In the genomic region with DNA sequence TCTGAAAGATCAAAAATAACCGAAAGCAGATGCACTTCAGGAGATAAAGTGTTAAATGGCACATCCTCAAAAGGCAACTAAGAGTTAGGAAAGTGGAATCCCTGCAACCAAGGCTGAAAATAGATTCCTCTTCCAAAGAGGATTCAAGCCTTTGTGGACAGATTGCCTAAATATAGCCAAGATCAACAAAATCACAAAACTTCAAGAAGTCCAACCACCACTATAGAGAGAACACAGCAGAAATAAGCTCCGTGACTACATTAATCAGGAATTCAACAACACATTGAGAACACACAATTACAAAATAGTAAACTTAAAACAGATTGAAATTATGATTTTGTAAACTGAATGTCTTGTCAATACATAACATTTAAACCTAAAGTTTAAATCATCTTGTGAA, we compare ENCODE assay signal across 15 cellular contexts.
"Had no signal": no experiment of that assay in that cellular context is flagged by ENCODE, and none has a peak within 500 bp of the region (broad histone marks: within the 10 kb centered on the region; RNA-seq: fewer than 3 reads in every experiment).

No MANE protein-coding gene starts in this region.

- H3K27me3 ChIP-seq: colonic mucosa, heart left ventricle, tibial nerve, uterus had no signal

- H3K36me3 ChIP-seq: colonic mucosa, heart left ventricle, tibial nerve, uterus had no signal

- H3K4me3 ChIP-seq: colonic mucosa, heart left ventricle, tibial nerve, uterus had no signal

- DNase-seq: activated CD4-positive, CD25-positive, alpha-beta regulatory T cell treated with anti-CD3 and anti-CD28 coated beads, Interleukin-2, amount 50 U/mL, for 72 hours; activated naive CD8-positive, alpha-beta T cell treated with anti-CD3 and anti-CD28 coated beads for 36 hours; activated T-cell treated with anti-CD3 and anti-CD28 coated beads for 4 hours; amygdala; colonic mucosa; erythroblast; heart left ventricle; kidney; midbrain; occipital lobe; T-helper 17 cell had no signal

- ATAC-seq: left lobe of liver, T-helper 17 cell had no signal

- H3K9me3 ChIP-seq: colonic mucosa, heart left ventricle, tibial nerve, uterus had no signal

- H3K27ac ChIP-seq: colonic mucosa, heart left ventricle, tibial nerve, uterus, VCaP had no signal

- H3K4me1 ChIP-seq: colonic mucosa, tibial nerve, uterus had no signal
